8 cellular contexts compared by ENCODE assay signal in the genomic region with DNA sequence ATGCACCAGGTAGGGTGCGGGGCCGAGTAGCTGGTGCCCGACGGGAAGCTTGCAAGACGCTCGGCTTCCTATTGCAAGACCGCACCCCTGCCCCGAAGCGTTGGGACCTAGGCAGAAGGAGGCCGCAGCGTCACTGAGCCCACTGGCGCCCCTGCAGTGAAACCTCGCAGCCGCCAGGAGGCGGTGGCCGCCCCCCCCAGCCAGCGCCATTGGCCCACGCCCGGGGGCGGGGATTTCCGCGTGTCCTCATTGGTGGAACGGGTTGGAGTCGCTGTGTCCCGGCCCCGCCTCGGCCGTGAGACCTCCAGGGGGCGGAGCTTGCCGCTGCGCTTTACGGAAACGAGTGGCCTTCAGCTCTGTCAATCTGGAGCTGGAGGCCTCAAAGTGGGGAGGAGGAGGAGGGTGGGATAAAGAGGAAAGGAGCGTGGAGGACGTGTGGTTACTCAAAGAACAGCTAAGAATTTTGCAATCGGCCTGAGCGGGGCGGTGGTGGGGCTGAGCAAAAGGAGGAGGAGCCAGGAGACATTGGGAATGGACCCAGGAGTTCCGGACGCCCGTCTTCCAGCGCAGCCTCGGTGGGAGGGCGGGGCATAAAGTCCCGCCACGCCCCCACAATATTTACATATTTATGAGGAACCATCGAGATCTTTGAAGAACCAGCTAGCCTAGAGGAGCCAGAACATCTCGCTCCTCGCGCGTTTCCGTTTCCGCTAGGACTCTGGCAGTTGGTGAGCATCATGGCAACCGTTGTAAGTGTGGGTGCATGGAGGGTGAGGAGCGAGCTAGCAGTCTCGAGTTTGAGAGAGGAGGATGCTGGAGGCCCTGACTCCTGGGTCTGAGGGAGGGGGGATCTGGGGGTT. TPM values are rescaled to one million over a fixed set of nuclear protein-coding genes. Genes with fewer than 3 reads are reported as not detected.
DNase-seq lines count a peak whose midpoint lies in the region; ATAC-seq, FAIRE-seq and TF ChIP-seq lines count a peak whose summit lies in the region.

A gene (minus strand): TSS at position 135 of the 860 bp plus-strand sequence. CDS start 197 bp downstream, outside the sequence.
A gene (plus strand): TSS at position 713 of the 860 bp plus-strand sequence. CDS start 25 bp downstream, at position 738.

- H3K27me3 ChIP-seq in OCI-LY3 (ENCODE audit: low read depth, low read length) (no peaks in the 10 kb centered on the region), endothelial cell of umbilical vein (ENCODE audit: control insufficient read depth in 2 of 2, insufficient read depth in 2 of 2, low read length in 2 of 2) (no peaks in the 10 kb centered on the region)

- POLR2A ChIA-PET in endothelial cell of umbilical vein (lab: Charles Lee): interaction anchor here (0.6 to 1.5 kb wide), 6 partner anchors 10 to 374 kb away, joined by 3 to 6 read pairs (median 3); a partner anchor contains a TSS

- H3K9me1 ChIP-seq in endothelial cell of umbilical vein (replicated peaks; ENCODE audit: control insufficient read depth, extremely low read depth, insufficient read depth, low read length): no peaks in the 10 kb centered on the region

- H3K4me2 ChIP-seq in OCI-LY3 (ENCODE audit: low read length) (peak within 1 kb of the TSS; percentile 93), endothelial cell of umbilical vein (ENCODE audit: insufficient read depth, low read length) (peak within 1 kb of the TSS; percentile 91)

- H3K9ac ChIP-seq in OCI-LY3 (ENCODE audit: low read length) (peak within 1 kb of the TSS; percentile 84), endothelial cell of umbilical vein (replicated peaks; ENCODE audit: extremely low read depth, insufficient read depth, low read length) (peak within 1 kb of the TSS; percentile 89)

- TF ChIP-seq POLR2A in endothelial cell of umbilical vein (IDR thresholded peaks at IDR 0.05; ENCODE audit: low read depth, low read length): peak; percentile 88

- peak; percentile 87 for ATAC-seq in GM21447 (IDR thresholded peaks at IDR 0.05; ENCODE audit: unreplicated experiment)

- H2AFZ ChIP-seq in OCI-LY3 (ENCODE audit: low read depth, low read length) (0 out of 2 replicates have a peak within 1 kb of the TSS, but pooled peaks have one; percentile 29), endothelial cell of umbilical vein (ENCODE audit: low read depth, low read length) (peak within 1 kb of the TSS; percentile 77)

- FAIRE-seq in D721Med (lab: Jason Lieb, UNC) (peak; percentile 35), endothelial cell of umbilical vein (lab: Jason Lieb, UNC) (peak; percentile 99)

- TSS peak; percentile 66 for BruUV-seq in endothelial cell of umbilical vein (replicated peaks; lab: Mats Ljungman, UMichigan)

- intact Hi-C loops in endothelial cell of umbilical vein (cut with micrococcal nuclease): loop anchor here (1.0 to 10.0 kb wide), 6 partner anchors 15 to 359 kb away; a partner anchor contains a TSS

- H3K4me1 ChIP-seq in OCI-LY3 (ENCODE audit: low read length) (peaks cover 16% of the 10 kb centered on the region), endothelial cell of umbilical vein (ENCODE audit: control insufficient read depth, extremely low read depth, insufficient read depth, low read length) (peaks cover 14% of the 10 kb centered on the region)

- H3K79me2 ChIP-seq in OCI-LY3 (ENCODE audit: low read length): peaks cover 66% of the 10 kb centered on the region
- peaks cover 58% of the 10 kb centered on the region for H3K79me2 ChIP-seq in endothelial cell of umbilical vein (ENCODE audit: control insufficient read depth, insufficient read depth, low read length)

- H3K36me3 ChIP-seq in OCI-LY3 (replicated peaks; ENCODE audit: low read depth, low read length) (peaks cover 7% of the 10 kb centered on the region), endothelial cell of umbilical vein (ENCODE audit: control insufficient read depth in 2 of 2, extremely low read depth in 1 of 2, insufficient read depth in 2 of 2, low read length in 2 of 2) (peaks cover 0 to 3% of the 10 kb centered on the region in 2 experiments)

- H3K4me3 ChIP-seq in OCI-LY3 (ENCODE audit: low read length) (peak within 1 kb of the TSS; percentile 85), endothelial cell of umbilical vein (replicated peaks in 1 of 3; ENCODE audit: insufficient read depth in 1 of 3, low read depth in 1 of 3, low read length in 3 of 3) (peak within 1 kb of the TSS; percentile 83 to 92 (median 86))

- dilution Hi-C loops in endothelial cell of umbilical vein (cut with MboI; ENCODE audit: extremely low pct_ligation_motif_present, low sequenced_read_pairs): no loop called here

- H3K27ac ChIP-seq in OCI-LY3 (ENCODE audit: low read length): peak within 1 kb of the TSS; percentile 79
- H3K27ac ChIP-seq in endothelial cell of umbilical vein (ENCODE audit: insufficient read depth, low read depth, low read length): peak within 1 kb of the TSS; percentile 61

- CTCF ChIA-PET in endothelial cell of umbilical vein (lab: Charles Lee): interaction anchor here (0.6 to 3.3 kb wide), 33 partner anchors 10 to 1125 kb away, joined by 3 to 41 read pairs (median 4); a partner anchor contains a TSS

- DNase-seq in D721Med (ENCODE audit: insufficient read length, low spot score) (peak; percentile 94), HuH-7 (ENCODE audit: low spot score) (peak; percentile 98), activated T-cell treated with anti-CD3 and anti-CD28 coated beads for 1 hour (ENCODE audit: low read depth) (peak; percentile 99), endothelial cell of umbilical vein (ENCODE audit: low read depth, low spot score) (peak; percentile 100), middle frontal gyrus (ENCODE audit: extremely low spot score, low spot score) (peak; percentile 99)
- peak; percentile 97 to 98 for DNase-seq in stimulated activated CD8-positive, alpha-beta memory T cell treated with anti-CD3 and anti-CD28 coated beads, Interleukin-4, amount 100 ng/mL, for 1 hour (ENCODE audit: low read depth in 2 of 2, low spot score in 1 of 2)

- H4K20me1 ChIP-seq in OCI-LY3 (ENCODE audit: insufficient read depth, low read length): peaks cover 11% of the 10 kb centered on the region
- no peaks in the 10 kb centered on the region for H4K20me1 ChIP-seq in endothelial cell of umbilical vein (replicated peaks; ENCODE audit: control insufficient read depth, extremely low read depth, insufficient read depth, low read length)

- TF ChIP-seq CTCF in D721Med (IDR thresholded peaks at IDR 0.05; ENCODE audit: insufficient read depth, missing control alignments): peak; percentile 60
- peak; percentile 74 for TF ChIP-seq CTCF in OCI-LY3 (IDR thresholded peaks at IDR 0.05; ENCODE audit: low read depth, low read length)
- TF ChIP-seq CTCF in endothelial cell of umbilical vein (IDR thresholded peaks at IDR 0.05; ENCODE audit: extremely low read depth in 1 of 2, insufficient read depth in 1 of 2, low read depth in 1 of 2, low read length in 2 of 2): peak; percentile 98 to 100

- H3K9me3 ChIP-seq in OCI-LY3 (ENCODE audit: insufficient read depth, low read length) (no peaks in the 10 kb centered on the region), endothelial cell of umbilical vein (replicated peaks; ENCODE audit: control insufficient read depth, insufficient read depth, low read length) (no peaks in the 10 kb centered on the region)

TF ChIP-seq in endothelial cell of umbilical vein, 7 proteins besides CTCF, POLR2A, EP300 and RAD21:
- TF ChIP-seq MYC (IDR thresholded peaks at IDR 0.05; ENCODE audit: low read depth, low read length): peak; percentile 72
- TF ChIP-seq POLR2AphosphoS5 (IDR thresholded peaks at IDR 0.05; ENCODE audit: insufficient read depth, low read depth, low read length): peak; percentile 77
- TF ChIP-seq EZH2 (IDR thresholded peaks at IDR 0.05; ENCODE audit: borderline replicate concordance, low read depth, low read length, severe bottlenecking): no peak

RNA-seq across cellular contexts. Expression of the first gene that starts in this region (rescaled TPM):
- total RNA-seq in endothelial cell of umbilical vein: 53.9 and 58.9 TPM in 2 replicates
- polyA plus RNA-seq in endothelial cell of umbilical vein: 39.0 and 41.7 TPM in 2 replicates
- polyA plus RNA-seq in endothelial cell of umbilical vein (2011; cell fraction: cytosol; rRNA removed): 28.7 and 31.3 TPM in 2 replicates
- polyA plus RNA-seq in endothelial cell of umbilical vein (2011; cell fraction: nucleus; rRNA removed): 58.2 and 75.4 TPM in 2 replicates
- 57.7 and 64.6 TPM in 2 replicates for polyA plus RNA-seq in endothelial cell of umbilical vein (2012)
- polyA minus RNA-seq in endothelial cell of umbilical vein: 41.1 and 61.1 TPM in 2 replicates
- polyA minus RNA-seq in endothelial cell of umbilical vein (2011; cell fraction: cytosol; rRNA and poly(A)+ RNA removed): 38.7 TPM
- polyA minus RNA-seq in endothelial cell of umbilical vein (2011; cell fraction: nucleus; rRNA and poly(A)+ RNA removed): 26.9 and 29.9 TPM in 2 replicates

RNA-seq across cellular contexts. Expression of the second gene that starts in this region (rescaled TPM):
- total RNA-seq in endothelial cell of umbilical vein: 110 and 115 TPM in 2 replicates
- 185 and 200 TPM in 2 replicates for polyA plus RNA-seq in endothelial cell of umbilical vein
- 190 and 194 TPM in 2 replicates for polyA plus RNA-seq in endothelial cell of umbilical vein (2011; cell fraction: cytosol; rRNA removed)
- polyA plus RNA-seq in endothelial cell of umbilical vein (2011; cell fraction: nucleus; rRNA removed): 192 and 197 TPM in 2 replicates
- polyA plus RNA-seq in endothelial cell of umbilical vein (2012): 148 and 185 TPM in 2 replicates
- polyA minus RNA-seq in endothelial cell of umbilical vein: 106 and 142 TPM in 2 replicates
- polyA minus RNA-seq in endothelial cell of umbilical vein (2011; cell fraction: cytosol; rRNA and poly(A)+ RNA removed): 189 TPM
- polyA minus RNA-seq in endothelial cell of umbilical vein (2011; cell fraction: nucleus; rRNA and poly(A)+ RNA removed): 39.0 and 64.7 TPM in 2 replicates

Comparison
In these comparisons a context has a peak if more than half of its experiments do, and no peak if none do; other contexts are left out.
1. Peak in every context shown above with its lines: DNase-seq, ATAC-seq, H3K4me3 ChIP-seq and H3K27ac ChIP-seq.